25 cellular contexts compared by ENCODE assay signal in genomic region chr9:113631093-113631765, GRCh38.
DNase-seq lines count a peak whose midpoint lies in the region; ATAC-seq and TF ChIP-seq lines count a peak whose summit lies in the region.
"Had no signal": no experiment of that assay in that cellular context is flagged by ENCODE, and none has a peak within 500 bp of the region (broad histone marks: within the 10 kb centered on the region; RNA-seq: fewer than 3 reads in every experiment).

No MANE protein-coding gene starts in this region.

- H3K14ac ChIP-seq in IMR-90 (replicated peaks; ENCODE audit: low read depth, low read length), result no peak overlapping the region; the same call in 1 of the 2 replicates
- H3K14ac ChIP-seq in mesenchymal stem cell (ENCODE audit: low read length in 2 of 2), result no peak overlapping the region

- H3K4me1 Mint-ChIP-seq in mesothelial cell of epicardium, result peaks cover 25% of the 10 kb centered on the region
- H3K4me1 Mint-ChIP-seq in T-helper 17 cell, result peaks cover 5% of the 10 kb centered on the region
- H3K4me1 Mint-ChIP-seq: CD8-positive, alpha-beta memory T cell had no signal

- no peak for ATAC-seq in IMR-90 (ENCODE audit: low read depth)
- ATAC-seq in T-helper 17 cell, result no peak
- ATAC-seq: activated CD8-positive, alpha-beta T cell treated with anti-CD3 and anti-CD28 coated beads, Interleukin-2, amount 10 ng/mL, durations not matched to agents 7 days and 5 days; activated naive CD4-positive, alpha-beta T cell treated with anti-CD3 and anti-CD28 coated beads, Interleukin-2, amount 50 U/mL, for 72 hours; activated T-cell treated with anti-CD3 and anti-CD28 coated beads, Interleukin-2, amount 50 U/mL, for 72 hours; right lobe of liver had no signal

- H2BK120ac ChIP-seq in IMR-90 (ENCODE audit: low read depth, low read length) (peak overlapping the region; percentile 63; the same call in 1 of the 2 replicates), mesenchymal stem cell (ENCODE audit: low read depth, low read length) (no peak overlapping the region)

- dilution Hi-C loops in IMR-90 (cut with HindIII; ENCODE audit: low sequenced_read_pairs, unreplicated experiment), result no loop called here

- no peak overlapping the region for H3K4me3 ChIP-seq in IMR-90 (ENCODE audit: insufficient read depth, low read depth, low read length)
- H3K4me3 ChIP-seq in coronary artery, result no peak overlapping the region
- peak overlapping the region in 1 of 2 experiments; percentile 23 for H3K4me3 ChIP-seq in mesenchymal stem cell (ENCODE audit: insufficient read depth in 1 of 2, low read depth in 1 of 2, low read length in 2 of 2)
- no peak overlapping the region for H3K4me3 ChIP-seq in skin epidermis
- H3K4me3 ChIP-seq: ascending aorta, esophagus squamous epithelium, heart right ventricle, right lobe of liver, tibial nerve had no signal

- WGBS in IMR-90 (ENCODE audit: extremely low coverage in 2 of 2, insufficient read length in 1 of 2), 2 experiments, result 83% methylated on average over 7 of the region's 10 CpGs; no CpG with 5 or more reads in 1 of the 2 experiments
- whole genome bisulfite sequencing in mesenchymal stem cell, result 80% methylated on average over 10 of the region's 10 CpGs

- H3K9me3 ChIP-seq in IMR-90 (ENCODE audit: control insufficient read depth, insufficient read depth, low read length), result no peaks in the 10 kb centered on the region
- H3K9me3 ChIP-seq in mesenchymal stem cell (ENCODE audit: control insufficient read depth, low read length), result no peaks in the 10 kb centered on the region
- no peaks in the 10 kb centered on the region for H3K9me3 ChIP-seq in T-helper 17 cell (ENCODE audit: control insufficient read depth, low read length, poor library complexity, severe bottlenecking)
- H3K9me3 ChIP-seq: ascending aorta, esophagus squamous epithelium, heart right ventricle, right lobe of liver, tibial nerve had no signal

- TF ChIP-seq POLR2A in IMR-90 (IDR thresholded peaks at IDR 0.05; ENCODE audit: low read depth, low read length), result no peak

- H3K9me3 Mint-ChIP-seq in mesothelial cell of epicardium, result no peaks in the 10 kb centered on the region
- H3K9me3 Mint-ChIP-seq: activated naive CD4-positive, alpha-beta T cell treated with anti-CD3 and anti-CD28 coated beads, Interleukin-2, amount 50 U/mL, for 72 hours; activated T-cell treated with anti-CD3 and anti-CD28 coated beads, Interleukin-2, amount 50 U/mL, for 72 hours; CD8-positive, alpha-beta memory T cell had no signal

- H3K36me3 ChIP-seq in IMR-90 (ENCODE audit: control insufficient read depth, insufficient read depth, low read length) (no peaks in the 10 kb centered on the region), mesenchymal stem cell (ENCODE audit: control insufficient read depth in 1 of 2, insufficient read depth in 2 of 2, low read depth in 1 of 2, low read length in 2 of 2) (no peaks in the 10 kb centered on the region)
- H3K36me3 ChIP-seq: ascending aorta, esophagus squamous epithelium, heart right ventricle, right lobe of liver, tibial nerve had no signal

- H4K8ac ChIP-seq in IMR-90 (ENCODE audit: low read depth in 2 of 2, low read length in 2 of 2), result no peak overlapping the region
- H4K8ac ChIP-seq in mesenchymal stem cell (ENCODE audit: low read length), result peak overlapping the region; percentile 20

- H3K4me2 ChIP-seq in IMR-90 (ENCODE audit: low read depth, low read length), result no peak overlapping the region
- H3K4me2 ChIP-seq in mesenchymal stem cell (ENCODE audit: low read length, poor library complexity, severe bottlenecking), result no peak overlapping the region

- peak overlapping the region; percentile 52 for H2BK20ac ChIP-seq in IMR-90 (ENCODE audit: low read depth, low read length)

- H3K23ac ChIP-seq in IMR-90 (ENCODE audit: low read depth, low read length) (no peak overlapping the region), mesenchymal stem cell (ENCODE audit: low read length in 2 of 2) (no peak overlapping the region)

- H2AK5ac ChIP-seq in IMR-90 (ENCODE audit: low read depth, low read length), result peak overlapping the region; percentile 42; the same call in 1 of the 2 replicates
- H2AK5ac ChIP-seq in mesenchymal stem cell (ENCODE audit: low read length, severe bottlenecking), result no peak overlapping the region

- H3K18ac ChIP-seq in IMR-90 (ENCODE audit: low read depth, low read length) (no peak overlapping the region), mesenchymal stem cell (ENCODE audit: low read depth in 1 of 2, low read length in 2 of 2) (peak overlapping the region in 1 of 2 experiments; percentile 1)

- no peak overlapping the region for H2BK5ac ChIP-seq in IMR-90 (ENCODE audit: low read depth, low read length, poor library complexity, severe bottlenecking)
- no peak overlapping the region for H2BK5ac ChIP-seq in mesenchymal stem cell (ENCODE audit: low read depth, low read length, poor library complexity, severe bottlenecking)

- in situ Hi-C loops in IMR-90 (cut with MboI; ENCODE audit: low sequenced_read_pairs), result no loop called here

- no peak for TF ChIP-seq CTCF in IMR-90 (conservative IDR thresholded peaks at IDR 0.05; ENCODE audit: low read depth, low read length)
- no peak for TF ChIP-seq CTCF in coronary artery (IDR thresholded peaks at IDR 0.05)
- no peak for TF ChIP-seq CTCF in mesothelial cell of epicardium (IDR thresholded peaks at IDR 0.05; ENCODE audit: unreplicated experiment)

- peak overlapping the region; percentile 19 for H2AFZ ChIP-seq in IMR-90 (replicated peaks; ENCODE audit: low read length, poor library complexity)
- no peak overlapping the region for H2AFZ ChIP-seq in mesenchymal stem cell (ENCODE audit: low read depth, low read length)
- H2AFZ ChIP-seq: parathyroid adenoma had no signal

- POLR2A ChIA-PET in IMR-90 (lab: Charles Lee; ENCODE audit: unreplicated experiment), result no interaction called here

- H4K20me1 ChIP-seq in IMR-90 (ENCODE audit: insufficient read depth, low read length), result no peaks in the 10 kb centered on the region

- H4K5ac ChIP-seq in IMR-90 (ENCODE audit: low read depth, low read length), result no peak overlapping the region

- no peak for TF ChIP-seq RAD21 in IMR-90 (IDR thresholded peaks at IDR 0.05; ENCODE audit: low read length)

- H3K27ac ChIP-seq in IMR-90 (ENCODE audit: insufficient read depth, low read length) (no peak overlapping the region), coronary artery (no peak overlapping the region), mesenchymal stem cell (ENCODE audit: low read length, poor library complexity, severe bottlenecking) (no peak overlapping the region), skin epidermis (peak overlapping the region in 17 of 21 experiments; percentile 1 to 76 (median 31))
- H3K27ac ChIP-seq: ascending aorta, esophagus squamous epithelium, parathyroid adenoma, right lobe of liver, tibial nerve had no signal

- H3K9ac ChIP-seq in IMR-90 (ENCODE audit: low read depth, low read length) (no peak overlapping the region), mesenchymal stem cell (ENCODE audit: low read length) (peak overlapping the region; percentile 57)
- H3K9ac ChIP-seq: parathyroid adenoma had no signal

- DNase-seq in IMR-90 (no peak), coronary artery (ENCODE audit: low spot score) (peak; percentile 47), mesenchymal stem cell (no peak), mesothelial cell of epicardium (ENCODE audit: low spot score in 2 of 2, unreplicated experiment in 2 of 2) (no peak), T-helper 17 cell (no peak), NCI-H524 treated with DMSO at 0.1 percent for 48 hours (lab: John Stamatoyannopoulos, UW) (no peak)
- DNase-seq: activated CD8-positive, alpha-beta T cell treated with anti-CD3 and anti-CD28 coated beads, Interleukin-2, amount 10 ng/mL, durations not matched to agents 7 days and 5 days; activated T-cell treated with anti-CD3 and anti-CD28 coated beads, Interleukin-2, amount 50 U/mL, for 72 hours; CD8-positive, alpha-beta memory T cell; cerebellar nuclear complex; effector memory CD4-positive, alpha-beta T cell; esophagus squamous epithelium; heart right ventricle; NCI-H1092; NCI-H2029 treated with DMSO at 0.1 percent for 48 hours; NK-92 treated with Interleukin-12 subunit alpha and Interleukin-12 subunit beta, amount 100 ng/mL, for 24 hours; stimulated activated CD4-positive, alpha-beta T cell treated with anti-CD3 and anti-CD28 coated beads, Interleukin-2, amount 100 ng/mL, for 24 hours; stimulated activated naive CD4-positive, alpha-beta T cell treated with Interleukin-2 at 50 U/mL for 16 hours; T1000 had no signal

- H3K79me1 ChIP-seq in IMR-90 (ENCODE audit: low read depth in 1 of 2, low read length in 2 of 2), result 0 out of 4 replicates have a peak, but pooled peaks cover 0 to 2% of the 10 kb centered on the region in 2 experiments
- H3K79me1 ChIP-seq in mesenchymal stem cell (replicated peaks; ENCODE audit: low read length, poor library complexity, severe bottlenecking), result no peaks in the 10 kb centered on the region

- H3K4ac ChIP-seq in IMR-90 (ENCODE audit: low read depth, low read length) (peak overlapping the region; percentile 53), mesenchymal stem cell (ENCODE audit: low read depth in 1 of 2, low read length in 2 of 2) (no peak overlapping the region)

- intact Hi-C loops in IMR-90 (cut with micrococcal nuclease), result no loop called here

- H2AK9ac ChIP-seq in IMR-90 (replicated peaks; ENCODE audit: low read depth, low read length, poor library complexity), result peak overlapping the region; percentile 26

- 0 out of 3 replicates have a peak overlapping the region, but pooled peaks have one; percentile 1 for H2BK15ac ChIP-seq in IMR-90 (ENCODE audit: low read depth, low read length)
- H2BK15ac ChIP-seq in mesenchymal stem cell (ENCODE audit: low read depth, poor library complexity, severe bottlenecking), result no peak overlapping the region

- H3K27ac Mint-ChIP-seq in mesothelial cell of epicardium, result no peak overlapping the region
- no peak overlapping the region for H3K27ac Mint-ChIP-seq in T-helper 17 cell
- H3K27ac Mint-ChIP-seq: activated CD8-positive, alpha-beta T cell treated with anti-CD3 and anti-CD28 coated beads, Interleukin-2, amount 10 ng/mL, durations not matched to agents 7 days and 5 days; activated T-cell treated with anti-CD3 and anti-CD28 coated beads, Interleukin-2, amount 50 U/mL, for 72 hours; CD8-positive, alpha-beta memory T cell had no signal

- H3K56ac ChIP-seq in IMR-90 (ENCODE audit: extremely low read depth, insufficient read depth, low read length), result no peak overlapping the region

- CTCF ChIA-PET in IMR-90 (lab: Yijun Ruan, JAX), result no interaction called here

- no peak overlapping the region for H2BK12ac ChIP-seq in mesenchymal stem cell (ENCODE audit: low read length in 2 of 2)

- H3K9me1 ChIP-seq in IMR-90 (ENCODE audit: insufficient read depth, low read length), result peaks cover 26% of the 10 kb centered on the region

- H3K27me3 ChIP-seq in IMR-90 (ENCODE audit: control insufficient read depth, insufficient read depth, low read length) (no peaks in the 10 kb centered on the region), mesenchymal stem cell (ENCODE audit: control insufficient read depth in 1 of 2, insufficient read depth in 1 of 2, low read length in 2 of 2) (no peaks in the 10 kb centered on the region)
- H3K27me3 ChIP-seq: ascending aorta, heart right ventricle, right lobe of liver, tibial nerve had no signal

- no peaks in the 10 kb centered on the region for H3K27me3 Mint-ChIP-seq in mesothelial cell of epicardium (ENCODE audit: low read depth)
- H3K27me3 Mint-ChIP-seq in T-helper 17 cell, result peaks cover 53% of the 10 kb centered on the region

- H3K4me3 Mint-ChIP-seq in mesothelial cell of epicardium (no peak overlapping the region), T-helper 17 cell (no peak overlapping the region)
- H3K4me3 Mint-ChIP-seq: activated CD8-positive, alpha-beta T cell treated with anti-CD3 and anti-CD28 coated beads, Interleukin-2, amount 10 ng/mL, durations not matched to agents 7 days and 5 days; activated T-cell treated with anti-CD3 and anti-CD28 coated beads, Interleukin-2, amount 50 U/mL, for 72 hours; CD8-positive, alpha-beta memory T cell had no signal

- H4K91ac ChIP-seq in IMR-90 (ENCODE audit: insufficient read depth, low read depth, low read length) (peak overlapping the region; percentile 7; the same call in 1 of the 2 replicates), mesenchymal stem cell (ENCODE audit: low read length) (no peak overlapping the region)

- H3K36me3 Mint-ChIP-seq in mesothelial cell of epicardium, result no peaks in the 10 kb centered on the region
- H3K36me3 Mint-ChIP-seq in T-helper 17 cell (ENCODE audit: low read depth), result no peaks in the 10 kb centered on the region
- H3K36me3 Mint-ChIP-seq: activated naive CD4-positive, alpha-beta T cell treated with anti-CD3 and anti-CD28 coated beads, Interleukin-2, amount 50 U/mL, for 72 hours; CD8-positive, alpha-beta memory T cell had no signal

- BruUV-seq in IMR-90 (replicated peaks; lab: Mats Ljungman, UMichigan), result no TSS peak

- H3K4me1 ChIP-seq in IMR-90 (ENCODE audit: control insufficient read depth, insufficient read depth, low read length) (peaks cover 41% of the 10 kb centered on the region), mesenchymal stem cell (ENCODE audit: control insufficient read depth, insufficient read depth, low read depth, low read length) (peaks cover 21% of the 10 kb centered on the region)
- H3K4me1 ChIP-seq: parathyroid adenoma had no signal

Comparison
In these comparisons a context has a peak if more than half of its experiments do, and no peak if none do; other contexts are left out.
1. H3K27ac ChIP-seq: peak in skin epidermis (17 of 21); none in IMR-90 (single experiment), coronary artery (0 of 2) and mesenchymal stem cell (single experiment).